Comparison of ENCODE assay signal across 8 cellular contexts in genomic region chr1:61049850-61050540, GRCh38. TPM values are rescaled to one million over a fixed set of nuclear protein-coding genes. Genes with fewer than 3 reads are reported as not detected.
DNase-seq lines count a peak whose midpoint lies in the region; ATAC-seq and TF ChIP-seq lines count a peak whose summit lies in the region.

No MANE protein-coding gene starts in this region.

- H3K36me3 ChIP-seq in aorta (ENCODE audit: control insufficient read depth in 1 of 2, insufficient read depth in 2 of 2, low read length in 1 of 2) = no peaks in the 10 kb centered on the region

- H3K4me3 ChIP-seq in aorta (ENCODE audit: low read length in 2 of 2) = peak overlapping the region; percentile 83 to 93

- H3K9me3 ChIP-seq in aorta (ENCODE audit: control insufficient read depth, low read length) = no peaks in the 10 kb centered on the region

- ATAC-seq in HG02759 (IDR thresholded peaks at IDR 0.05; ENCODE audit: unreplicated experiment) (peak; percentile 84), aorta (ENCODE audit: low FRiP score) (peak; percentile 91)

- peak; percentile 80 for TF ChIP-seq CTCF in GM10248 (IDR thresholded peaks at IDR 0.05; ENCODE audit: control extremely low read depth, extremely low read depth, low read depth, missing control alignments)

- H3K4me1 ChIP-seq in aorta (ENCODE audit: control insufficient read depth in 1 of 2, insufficient read depth in 2 of 2, low read length in 2 of 2) = peaks cover 0 to 6% of the 10 kb centered on the region in 2 donors

- intact Hi-C loops in aorta (cut with DNase I) = loop anchor here (2.0 to 10.0 kb wide), 11 partner anchors 31 to 1075 kb away; partner anchors contain the start of gene PATJ (in 1 of the 2)

- peak overlapping the region; percentile 86 to 96 for H3K27ac ChIP-seq in aorta (ENCODE audit: low read depth in 1 of 2, low read length in 2 of 2)

- 1% methylated on average over 36 to 48 of the region's 48 CpGs for WGBS in aorta, 2 donors

- peak; percentile 73 for DNase-seq in GM10248 (ENCODE audit: extremely low spot score)
- DNase-seq in NCI-H2029 (lab: John Stamatoyannopoulos, UW) = peak; percentile 96
- peak; percentile 80 for DNase-seq in T1000 (lab: John Stamatoyannopoulos, UW)
- peak; percentile 94 for DNase-seq in astrocyte of the hippocampus (ENCODE audit: low read depth, low spot score)
- DNase-seq in hippocampal formation (lab: John Stamatoyannopoulos, UW) = peak; percentile 85 to 91
- peak; percentile 92 for DNase-seq in retina
- peak; percentile 96 to 98 for DNase-seq in aorta

- POLR2A ChIA-PET in GM10248 (lab: Yijun Ruan, JAX) = no interaction called here

- no peaks in the 10 kb centered on the region for H3K27me3 ChIP-seq in aorta (ENCODE audit: control insufficient read depth in 1 of 2, insufficient read depth in 2 of 2, low read length in 1 of 2)

- CTCF ChIA-PET in GM10248 (lab: Yijun Ruan, JAX) = interaction anchor here (0.7 to 3.7 kb wide), 24 partner anchors 10 to 1079 kb away, joined by 3 to 24 read pairs (median 4); no protein-coding TSS in a partner anchor

RNA-seq across cellular contexts. Expression of gene NFIA, which starts 32.4 kb away (rescaled TPM):
- total RNA-seq in aorta = 100 to 1,000 TPM; 139 to 221 TPM
- 10 to 100 TPM; 15.3 to 25.7 TPM for polyA plus RNA-seq in aorta

Comparison
In these comparisons a context has a peak if more than half of its experiments do, and no peak if none do; other contexts are left out.
1. Peak in every context shown above with its lines: DNase-seq, ATAC-seq, H3K4me3 ChIP-seq and H3K27ac ChIP-seq.